Comparison of ENCODE assay signal across 1 cellular context in genomic region chr2:234995332-234996007, GRCh38.
TF ChIP-seq lines count a peak whose summit lies in the region.

No MANE protein-coding gene starts in this region.

TF ChIP-seq in HepG2, 621 proteins besides CTCF, POLR2A, EP300 and RAD21 (continued from another document and continues in another):
- TF ChIP-seq ZNF770 (CRISPR knock-in tag; IDR thresholded peaks at IDR 0.05) (peak; percentile 65), ZNF615 (CRISPR knock-in tag; IDR thresholded peaks at IDR 0.05; ENCODE audit: borderline replicate concordance) (peak; percentile 72; the same call in 1 of the 2 replicates), CCAR2 (optimal IDR thresholded peaks at IDR 0.05; ENCODE audit: low read depth, low read length) (peak; percentile 59), ZNF30 (CRISPR knock-in tag; IDR thresholded peaks at IDR 0.05) (no peak), HNF4A (CRISPR knock-in tag; IDR thresholded peaks at IDR 0.05) (peak; percentile 86), ZSCAN9 (CRISPR knock-in tag; IDR thresholded peaks at IDR 0.05; ENCODE audit: borderline replicate concordance) (no peak), NR1H2 (CRISPR knock-in tag; IDR thresholded peaks at IDR 0.05; ENCODE audit: borderline replicate concordance, low read depth) (no peak), TRIM22 (IDR thresholded peaks at IDR 0.05) (no peak), NFIC (IDR thresholded peaks at IDR 0.05; ENCODE audit: low read length) (0 out of 2 replicates have a peak, but pooled peaks have one; percentile 24), ZNF749 (CRISPR knock-in tag; IDR thresholded peaks at IDR 0.05; ENCODE audit: borderline replicate concordance) (0 out of 2 replicates have a peak, but pooled peaks have one; percentile 28), ZNF503 (CRISPR knock-in tag; IDR thresholded peaks at IDR 0.05) (peak; percentile 55), ZBTB25 (CRISPR knock-in tag; IDR thresholded peaks at IDR 0.05) (peak; percentile 59; the same call in 1 of the 2 replicates), TFAP4 (IDR thresholded peaks at IDR 0.05; ENCODE audit: borderline replicate concordance, low read depth) (peak; percentile 80), ZNF362 (CRISPR knock-in tag; IDR thresholded peaks at IDR 0.05; ENCODE audit: borderline replicate concordance) (peak; percentile 84), ZNF317 (CRISPR knock-in tag; IDR thresholded peaks at IDR 0.05) (0 out of 2 replicates have a peak, but pooled peaks have one; percentile 17), HOXD1 (CRISPR knock-in tag; IDR thresholded peaks at IDR 0.05) (no peak), AHDC1 (CRISPR knock-in tag; IDR thresholded peaks at IDR 0.05; ENCODE audit: borderline replicate concordance) (peak; percentile 51; the same call in 1 of the 2 replicates), MAX (IDR thresholded peaks at IDR 0.05) (peak; percentile 84), ZSCAN29 (CRISPR knock-in tag; conservative IDR thresholded peaks at IDR 0.05) (peak; percentile 87; the same call in 1 of the 2 replicates), SKI (IDR thresholded peaks at IDR 0.05; ENCODE audit: partially characterized antibody) (peak; percentile 14), KDM5B (CRISPR knock-in tag; IDR thresholded peaks at IDR 0.05; ENCODE audit: borderline replicate concordance) (peak; percentile 85), GATAD2A (CRISPR knock-in tag; IDR thresholded peaks at IDR 0.05) (peak; percentile 93), ZNF124 (CRISPR knock-in tag; IDR thresholded peaks at IDR 0.05) (0 out of 2 replicates have a peak, but pooled peaks have one; percentile 22), NR2F1 (CRISPR knock-in tag; IDR thresholded peaks at IDR 0.05) (peak; percentile 77 to 84), KDM2A (CRISPR knock-in tag; IDR thresholded peaks at IDR 0.05; ENCODE audit: borderline replicate concordance, low read depth) (peak; percentile 80), NR2F2 (IDR thresholded peaks at IDR 0.05; ENCODE audit: borderline replicate concordance, low read depth) (peak; percentile 75), SP5 (CRISPR knock-in tag; IDR thresholded peaks at IDR 0.05; ENCODE audit: borderline replicate concordance, low read depth) (peak; percentile 68), MEF2D (CRISPR knock-in tag; IDR thresholded peaks at IDR 0.05) (peak; percentile 62; the same call in 1 of the 2 replicates), NCOA2 (CRISPR knock-in tag; IDR thresholded peaks at IDR 0.05) (peak; percentile 71), ZNF512B (CRISPR knock-in tag; IDR thresholded peaks at IDR 0.05; ENCODE audit: borderline replicate concordance) (peak; percentile 83; the same call in 1 of the 2 replicates), RBM39 (IDR thresholded peaks at IDR 0.05; ENCODE audit: low read depth, low read length, poor library complexity, severe bottlenecking) (peak; percentile 63), ESRRA (CRISPR knock-in tag; IDR thresholded peaks at IDR 0.05; ENCODE audit: low read depth) (peak; percentile 96), NKX3-1 (CRISPR knock-in tag; IDR thresholded peaks at IDR 0.05) (peak; percentile 25; the same call in 1 of the 2 replicates), ISL2 (CRISPR knock-in tag; IDR thresholded peaks at IDR 0.05) (peak; percentile 76), ZFP36L2 (CRISPR knock-in tag; IDR thresholded peaks at IDR 0.05) (peak; percentile 13; the same call in 1 of the 2 replicates), ZFP91 (CRISPR knock-in tag; IDR thresholded peaks at IDR 0.05; ENCODE audit: borderline replicate concordance) (peak; percentile 61; the same call in 1 of the 2 replicates), TARDBP (CRISPR knock-in tag; IDR thresholded peaks at IDR 0.05) (peak; percentile 54; the same call in 1 of the 2 replicates), NR2F6 (IDR thresholded peaks at IDR 0.05) (peak; percentile 92), NR2F6 (CRISPR knock-in tag; IDR thresholded peaks at IDR 0.05) (peak; percentile 95), NR0B2 (CRISPR knock-in tag; IDR thresholded peaks at IDR 0.05) (peak; percentile 66; the same call in 1 of the 2 replicates), SAP130 (CRISPR knock-in tag; IDR thresholded peaks at IDR 0.05; ENCODE audit: low read depth) (peak; percentile 72)
